ENCODE assay signal across 17 cellular contexts in genomic region chr2:8491296-8492048, GRCh38.
A peak's percentile ranks its signal among the peaks of the same experiment; 100 is the strongest.
DNase-seq lines count a peak whose midpoint lies in the region; ATAC-seq and TF ChIP-seq lines count a peak whose summit lies in the region.
"Had no signal": no experiment of that assay in that cellular context is flagged by ENCODE, and none has a peak within 500 bp of the region (broad histone marks: within the 10 kb centered on the region; RNA-seq: fewer than 3 reads in every experiment).

No MANE protein-coding gene starts in this region.

- peak; percentile 13 for DNase-seq in activated T-cell treated with anti-CD3 and anti-CD28 coated beads, Interleukin-2, amount 50 U/mL, for 24 hours
- no peak for DNase-seq in activated T-cell treated with anti-CD3 and anti-CD28 coated beads, Interleukin-2, amount 50 U/mL, for 1 hour
- DNase-seq in NOMO-1 treated with DMSO at 0.1 percent for 48 hours (lab: John Stamatoyannopoulos, UW; ENCODE audit: unreplicated experiment) = peak; percentile 72
- no peak for DNase-seq in left ventricle myocardium inferior
- DNase-seq in stomach = peak; percentile 53
- DNase-seq in GDM1 (lab: John Stamatoyannopoulos, UW) = no peak
- no peak for DNase-seq in EL
- DNase-seq: activated CD4-positive, alpha-beta T cell treated with anti-CD3 and anti-CD28 coated beads, Interleukin-2, amount 50 U/mL, for 1 hour; activated T-cell treated with anti-CD3 and anti-CD28 coated beads, Interleukin-2, amount 50 U/mL, for 48 hours; adrenal gland; midbrain; MM.1S; NCI-H2171; T-helper 9 cell had no signal

- no peaks in the 10 kb centered on the region for H3K27me3 Mint-ChIP-seq in activated T-cell treated with anti-CD3 and anti-CD28 coated beads, Interleukin-2, amount 50 U/mL, for 24 hours

- TF ChIP-seq EP300 in stomach (IDR thresholded peaks at IDR 0.05) = no peak

- no peaks in the 10 kb centered on the region for H3K9me3 Mint-ChIP-seq in activated T-cell treated with anti-CD3 and anti-CD28 coated beads, Interleukin-2, amount 50 U/mL, for 24 hours

- TF ChIP-seq CTCF in left ventricle myocardium inferior (IDR thresholded peaks at IDR 0.05; ENCODE audit: borderline replicate concordance) (no peak), stomach (IDR thresholded peaks at IDR 0.05) (no peak)

- ATAC-seq in GM18873 (IDR thresholded peaks at IDR 0.05; ENCODE audit: low FRiP score, unreplicated experiment) = no peak
- ATAC-seq: A549 had no signal

- H3K36me3 Mint-ChIP-seq in activated T-cell treated with anti-CD3 and anti-CD28 coated beads, Interleukin-2, amount 50 U/mL, for 24 hours (ENCODE audit: low read depth) = peaks cover 3% of the 10 kb centered on the region

- intact Hi-C loops in left ventricle myocardium inferior (cut with micrococcal nuclease) = no loop called here
- intact Hi-C loops in stomach (cut with DNase I; ENCODE audit: low total_unique reads) = no loop called here

- H3K4me1 Mint-ChIP-seq in activated T-cell treated with anti-CD3 and anti-CD28 coated beads, Interleukin-2, amount 50 U/mL, for 24 hours (ENCODE audit: low read depth) = peaks cover 40% of the 10 kb centered on the region

- H3K4me1 ChIP-seq in left ventricle myocardium inferior (peaks cover 66% of the 10 kb centered on the region), stomach (peaks cover 25 to 86% (median 50%) of the 10 kb centered on the region in 4 donors)
- H3K4me1 ChIP-seq: SJSA1 had no signal

- H3K27ac Mint-ChIP-seq in activated T-cell treated with anti-CD3 and anti-CD28 coated beads, Interleukin-2, amount 50 U/mL, for 24 hours = no peak overlapping the region

- TF ChIP-seq POLR2A in stomach (IDR thresholded peaks at IDR 0.05) = no peak

- no peak overlapping the region for H3K4me3 Mint-ChIP-seq in activated T-cell treated with anti-CD3 and anti-CD28 coated beads, Interleukin-2, amount 50 U/mL, for 24 hours

- H3K27me3 ChIP-seq in left ventricle myocardium inferior (ENCODE audit: low read depth) (no peaks in the 10 kb centered on the region), stomach (peaks cover 0 to 17% (median 0%) of the 10 kb centered on the region in 3 donors)
- H3K27me3 ChIP-seq: adrenal gland, SJSA1 had no signal

- 22 to 51% (median 39%) methylated on average over 17 of the region's 17 CpGs for WGBS in stomach, 5 donors

- H3K9me3 ChIP-seq in left ventricle myocardium inferior (replicated peaks) (no peaks in the 10 kb centered on the region), stomach (no peaks in the 10 kb centered on the region)
- H3K9me3 ChIP-seq: A549, adrenal gland, SJSA1 had no signal

- H3K27ac ChIP-seq in left ventricle myocardium inferior (replicated peaks) (peak overlapping the region; percentile 37), stomach (peak overlapping the region; percentile 40 to 65 (median 48))
- H3K27ac ChIP-seq: A549, SJSA1 had no signal

- H3K4me3 ChIP-seq in left ventricle myocardium inferior (no peak overlapping the region), stomach (no peak overlapping the region)
- H3K4me3 ChIP-seq: A549, adrenal gland, SJSA1 had no signal

- H3K36me3 ChIP-seq in left ventricle myocardium inferior (no peaks in the 10 kb centered on the region), stomach (no peaks in the 10 kb centered on the region)
- H3K36me3 ChIP-seq: adrenal gland, SJSA1 had no signal

Comparison
In these comparisons a context has a peak if more than half of its experiments do, and no peak if none do; other contexts are left out.
1. DNase-seq: peak in activated T-cell treated with anti-CD3 and anti-CD28 coated beads, Interleukin-2, amount 50 U/mL, for 24 hours (single experiment), NOMO-1 treated with DMSO at 0.1 percent for 48 hours (single experiment) and stomach (single experiment); none in activated T-cell treated with anti-CD3 and anti-CD28 coated beads, Interleukin-2, amount 50 U/mL, for 1 hour (single experiment), left ventricle myocardium inferior (single experiment), GDM1 (single experiment) and EL (single experiment).